In the genomic region with DNA sequence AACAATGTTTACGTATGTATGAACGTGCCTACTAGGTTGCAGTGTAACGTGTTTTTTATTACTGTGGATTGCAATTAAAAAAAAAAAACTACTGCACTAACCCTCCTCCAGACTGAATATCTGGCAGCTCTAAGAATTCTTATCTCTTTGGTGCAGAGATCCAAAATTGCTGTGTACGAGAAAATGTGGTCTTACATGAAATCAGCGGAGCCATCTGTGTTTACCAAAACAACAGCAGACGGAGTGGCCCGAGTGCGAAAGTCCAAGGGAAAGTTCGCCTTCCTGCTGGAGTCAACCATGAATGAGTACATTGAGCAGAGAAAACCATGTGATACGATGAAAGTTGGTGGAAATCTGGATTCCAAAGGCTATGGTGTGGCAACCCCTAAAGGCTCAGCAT, we compare ENCODE assay signal across 1 cellular context.
TF ChIP-seq lines count a peak whose summit lies in the region.

No MANE protein-coding gene starts in this region.

TF ChIP-seq in K562, 482 proteins besides CTCF, POLR2A, EP300 and RAD21 (continued from another document and continues in another):
- TF ChIP-seq, protein P1, sequence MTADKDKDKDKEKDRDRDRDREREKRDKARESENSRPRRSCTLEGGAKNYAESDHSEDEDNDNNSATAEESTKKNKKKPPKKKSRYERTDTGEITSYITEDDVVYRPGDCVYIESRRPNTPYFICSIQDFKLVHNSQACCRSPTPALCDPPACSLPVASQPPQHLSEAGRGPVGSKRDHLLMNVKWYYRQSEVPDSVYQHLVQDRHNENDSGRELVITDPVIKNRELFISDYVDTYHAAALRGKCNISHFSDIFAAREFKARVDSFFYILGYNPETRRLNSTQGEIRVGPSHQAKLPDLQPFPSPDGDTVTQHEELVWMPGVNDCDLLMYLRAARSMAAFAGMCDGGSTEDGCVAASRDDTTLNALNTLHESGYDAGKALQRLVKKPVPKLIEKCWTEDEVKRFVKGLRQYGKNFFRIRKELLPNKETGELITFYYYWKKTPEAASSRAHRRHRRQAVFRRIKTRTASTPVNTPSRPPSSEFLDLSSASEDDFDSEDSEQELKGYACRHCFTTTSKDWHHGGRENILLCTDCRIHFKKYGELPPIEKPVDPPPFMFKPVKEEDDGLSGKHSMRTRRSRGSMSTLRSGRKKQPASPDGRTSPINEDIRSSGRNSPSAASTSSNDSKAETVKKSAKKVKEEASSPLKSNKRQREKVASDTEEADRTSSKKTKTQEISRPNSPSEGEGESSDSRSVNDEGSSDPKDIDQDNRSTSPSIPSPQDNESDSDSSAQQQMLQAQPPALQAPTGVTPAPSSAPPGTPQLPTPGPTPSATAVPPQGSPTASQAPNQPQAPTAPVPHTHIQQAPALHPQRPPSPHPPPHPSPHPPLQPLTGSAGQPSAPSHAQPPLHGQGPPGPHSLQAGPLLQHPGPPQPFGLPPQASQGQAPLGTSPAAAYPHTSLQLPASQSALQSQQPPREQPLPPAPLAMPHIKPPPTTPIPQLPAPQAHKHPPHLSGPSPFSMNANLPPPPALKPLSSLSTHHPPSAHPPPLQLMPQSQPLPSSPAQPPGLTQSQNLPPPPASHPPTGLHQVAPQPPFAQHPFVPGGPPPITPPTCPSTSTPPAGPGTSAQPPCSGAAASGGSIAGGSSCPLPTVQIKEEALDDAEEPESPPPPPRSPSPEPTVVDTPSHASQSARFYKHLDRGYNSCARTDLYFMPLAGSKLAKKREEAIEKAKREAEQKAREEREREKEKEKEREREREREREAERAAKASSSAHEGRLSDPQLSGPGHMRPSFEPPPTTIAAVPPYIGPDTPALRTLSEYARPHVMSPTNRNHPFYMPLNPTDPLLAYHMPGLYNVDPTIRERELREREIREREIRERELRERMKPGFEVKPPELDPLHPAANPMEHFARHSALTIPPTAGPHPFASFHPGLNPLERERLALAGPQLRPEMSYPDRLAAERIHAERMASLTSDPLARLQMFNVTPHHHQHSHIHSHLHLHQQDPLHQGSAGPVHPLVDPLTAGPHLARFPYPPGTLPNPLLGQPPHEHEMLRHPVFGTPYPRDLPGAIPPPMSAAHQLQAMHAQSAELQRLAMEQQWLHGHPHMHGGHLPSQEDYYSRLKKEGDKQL (CRISPR knock-in tag; IDR thresholded peaks at IDR 0.05; ENCODE audit: borderline replicate concordance) = no peak
- peak; percentile 91 to 94 for TF ChIP-seq FOXA3 (CRISPR knock-in tag; conservative IDR thresholded peaks at IDR 0.05 in 1 of 2, IDR thresholded peaks at IDR 0.05 in 1 of 2)
- no peak for TF ChIP-seq CTBP1 (IDR thresholded peaks at IDR 0.05; ENCODE audit: borderline replicate concordance)
- no peak for TF ChIP-seq ZNF174 (CRISPR knock-in tag; IDR thresholded peaks at IDR 0.05)
- no peak for TF ChIP-seq ERF (CRISPR knock-in tag; IDR thresholded peaks at IDR 0.05)
- no peak for TF ChIP-seq ZKSCAN8 (CRISPR knock-in tag; IDR thresholded peaks at IDR 0.05)
- TF ChIP-seq SMC3 (conservative IDR thresholded peaks at IDR 0.05; ENCODE audit: insufficient read depth, low read depth, low read length) = no peak
- TF ChIP-seq TEAD1 (CRISPR knock-in tag; IDR thresholded peaks at IDR 0.05) = no peak
- peak; percentile 93 for TF ChIP-seq PML (IDR thresholded peaks at IDR 0.05; ENCODE audit: low read length)
- no peak for TF ChIP-seq NR3C1 (CRISPR knock-in tag; IDR thresholded peaks at IDR 0.05)
- TF ChIP-seq, protein P2, sequence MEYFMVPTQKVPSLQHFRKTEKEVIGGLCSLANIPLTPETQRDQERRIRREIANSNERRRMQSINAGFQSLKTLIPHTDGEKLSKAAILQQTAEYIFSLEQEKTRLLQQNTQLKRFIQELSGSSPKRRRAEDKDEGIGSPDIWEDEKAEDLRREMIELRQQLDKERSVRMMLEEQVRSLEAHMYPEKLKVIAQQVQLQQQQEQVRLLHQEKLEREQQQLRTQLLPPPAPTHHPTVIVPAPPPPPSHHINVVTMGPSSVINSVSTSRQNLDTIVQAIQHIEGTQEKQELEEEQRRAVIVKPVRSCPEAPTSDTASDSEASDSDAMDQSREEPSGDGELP (CRISPR knock-in tag; IDR thresholded peaks at IDR 0.05; ENCODE audit: borderline replicate concordance) = no peak
- TF ChIP-seq ZNF436 (CRISPR knock-in tag; IDR thresholded peaks at IDR 0.05) = no peak
- TF ChIP-seq HMG20B (CRISPR knock-in tag; IDR thresholded peaks at IDR 0.05) = no peak
- no peak for TF ChIP-seq BCLAF1 (IDR thresholded peaks at IDR 0.05; ENCODE audit: borderline replicate concordance in 1 of 2, control insufficient read depth in 1 of 2, low read depth in 2 of 2, low read length in 1 of 2)
- TF ChIP-seq CBFB (CRISPR knock-in tag; IDR thresholded peaks at IDR 0.05) = no peak
- no peak for TF ChIP-seq ZNF583 (CRISPR knock-in tag; IDR thresholded peaks at IDR 0.05)
- no peak for TF ChIP-seq XRCC4 (IDR thresholded peaks at IDR 0.05; ENCODE audit: extremely low read depth, insufficient read depth, insufficient read length)
- peak; percentile 89 for TF ChIP-seq POLR2AphosphoS5 (IDR thresholded peaks at IDR 0.05; ENCODE audit: control insufficient read depth, insufficient read depth, low read depth, low read length)
- 0 out of 2 replicates have a peak, but pooled peaks have one; percentile 23 for TF ChIP-seq KHSRP (IDR thresholded peaks at IDR 0.05)
- no peak for TF ChIP-seq IRF2 (CRISPR knock-in tag; IDR thresholded peaks at IDR 0.05)
- TF ChIP-seq, protein P3, sequence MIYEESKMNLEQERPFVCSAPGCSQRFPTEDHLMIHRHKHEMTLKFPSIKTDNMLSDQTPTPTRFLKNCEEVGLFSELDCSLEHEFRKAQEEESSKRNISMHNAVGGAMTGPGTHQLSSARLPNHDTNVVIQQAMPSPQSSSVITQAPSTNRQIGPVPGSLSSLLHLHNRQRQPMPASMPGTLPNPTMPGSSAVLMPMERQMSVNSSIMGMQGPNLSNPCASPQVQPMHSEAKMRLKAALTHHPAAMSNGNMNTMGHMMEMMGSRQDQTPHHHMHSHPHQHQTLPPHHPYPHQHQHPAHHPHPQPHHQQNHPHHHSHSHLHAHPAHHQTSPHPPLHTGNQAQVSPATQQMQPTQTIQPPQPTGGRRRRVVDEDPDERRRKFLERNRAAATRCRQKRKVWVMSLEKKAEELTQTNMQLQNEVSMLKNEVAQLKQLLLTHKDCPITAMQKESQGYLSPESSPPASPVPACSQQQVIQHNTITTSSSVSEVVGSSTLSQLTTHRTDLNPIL (CRISPR knock-in tag; IDR thresholded peaks at IDR 0.05) = no peak
- TF ChIP-seq MAFK (IDR thresholded peaks at IDR 0.05; ENCODE audit: low read length) = peak; percentile 72; the same call in 1 of the 2 replicates
- TF ChIP-seq RBM22 (IDR thresholded peaks at IDR 0.05; ENCODE audit: low read depth, low read length, poor library complexity, severe bottlenecking) = no peak
- TF ChIP-seq FOXJ3 (CRISPR knock-in tag; IDR thresholded peaks at IDR 0.05) = no peak
- TF ChIP-seq MTA1 (IDR thresholded peaks at IDR 0.05; ENCODE audit: borderline replicate concordance) = no peak
- TF ChIP-seq ELF1 (tag; IDR thresholded peaks at IDR 0.05) = no peak
- no peak for TF ChIP-seq SETDB1 (IDR thresholded peaks at IDR 0.05; ENCODE audit: low read length)
- TF ChIP-seq, protein P4, sequence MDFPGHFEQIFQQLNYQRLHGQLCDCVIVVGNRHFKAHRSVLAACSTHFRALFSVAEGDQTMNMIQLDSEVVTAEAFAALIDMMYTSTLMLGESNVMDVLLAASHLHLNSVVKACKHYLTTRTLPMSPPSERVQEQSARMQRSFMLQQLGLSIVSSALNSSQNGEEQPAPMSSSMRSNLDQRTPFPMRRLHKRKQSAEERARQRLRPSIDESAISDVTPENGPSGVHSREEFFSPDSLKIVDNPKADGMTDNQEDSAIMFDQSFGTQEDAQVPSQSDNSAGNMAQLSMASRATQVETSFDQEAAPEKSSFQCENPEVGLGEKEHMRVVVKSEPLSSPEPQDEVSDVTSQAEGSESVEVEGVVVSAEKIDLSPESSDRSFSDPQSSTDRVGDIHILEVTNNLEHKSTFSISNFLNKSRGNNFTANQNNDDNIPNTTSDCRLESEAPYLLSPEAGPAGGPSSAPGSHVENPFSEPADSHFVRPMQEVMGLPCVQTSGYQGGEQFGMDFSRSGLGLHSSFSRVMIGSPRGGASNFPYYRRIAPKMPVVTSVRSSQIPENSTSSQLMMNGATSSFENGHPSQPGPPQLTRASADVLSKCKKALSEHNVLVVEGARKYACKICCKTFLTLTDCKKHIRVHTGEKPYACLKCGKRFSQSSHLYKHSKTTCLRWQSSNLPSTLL (IDR thresholded peaks at IDR 0.05) = no peak
- TF ChIP-seq, protein P5, sequence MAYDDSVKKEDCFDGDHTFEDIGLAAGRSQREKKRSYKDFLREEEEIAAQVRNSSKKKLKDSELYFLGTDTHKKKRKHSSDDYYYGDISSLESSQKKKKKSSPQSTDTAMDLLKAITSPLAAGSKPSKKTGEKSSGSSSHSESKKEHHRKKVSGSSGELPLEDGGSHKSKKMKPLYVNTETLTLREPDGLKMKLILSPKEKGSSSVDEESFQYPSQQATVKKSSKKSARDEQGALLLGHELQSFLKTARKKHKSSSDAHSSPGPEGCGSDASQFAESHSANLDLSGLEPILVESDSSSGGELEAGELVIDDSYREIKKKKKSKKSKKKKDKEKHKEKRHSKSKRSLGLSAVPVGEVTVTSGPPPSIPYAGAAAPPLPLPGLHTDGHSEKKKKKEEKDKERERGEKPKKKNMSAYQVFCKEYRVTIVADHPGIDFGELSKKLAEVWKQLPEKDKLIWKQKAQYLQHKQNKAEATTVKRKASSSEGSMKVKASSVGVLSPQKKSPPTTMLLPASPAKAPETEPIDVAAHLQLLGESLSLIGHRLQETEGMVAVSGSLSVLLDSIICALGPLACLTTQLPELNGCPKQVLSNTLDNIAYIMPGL (CRISPR knock-in tag; IDR thresholded peaks at IDR 0.05) = no peak
- TF ChIP-seq SMAD3 (CRISPR knock-in tag; conservative IDR thresholded peaks at IDR 0.05) = no peak
- no peak for TF ChIP-seq HNRNPLL (IDR thresholded peaks at IDR 0.05; ENCODE audit: low read depth, low read length, poor library complexity, severe bottlenecking)
- no peak for TF ChIP-seq ARHGAP35 (IDR thresholded peaks at IDR 0.05; ENCODE audit: partially characterized antibody)
- peak; percentile 73 for TF ChIP-seq GATA2 (CRISPR knock-in tag; IDR thresholded peaks at IDR 0.05)
- TF ChIP-seq ZKSCAN1 (IDR thresholded peaks at IDR 0.05; ENCODE audit: low read depth, low read length) = no peak
- TF ChIP-seq SMARCA4 (IDR thresholded peaks at IDR 0.05) = peak; percentile 94
- no peak for TF ChIP-seq ZNF740 (CRISPR knock-in tag; IDR thresholded peaks at IDR 0.05)
- TF ChIP-seq ZNF740 (tag; IDR thresholded peaks at IDR 0.05) = no peak
- no peak for TF ChIP-seq ZNF23 (CRISPR knock-in tag; IDR thresholded peaks at IDR 0.05)
- no peak for TF ChIP-seq MLX (CRISPR knock-in tag; conservative IDR thresholded peaks at IDR 0.05)
- TF ChIP-seq, protein P6, sequence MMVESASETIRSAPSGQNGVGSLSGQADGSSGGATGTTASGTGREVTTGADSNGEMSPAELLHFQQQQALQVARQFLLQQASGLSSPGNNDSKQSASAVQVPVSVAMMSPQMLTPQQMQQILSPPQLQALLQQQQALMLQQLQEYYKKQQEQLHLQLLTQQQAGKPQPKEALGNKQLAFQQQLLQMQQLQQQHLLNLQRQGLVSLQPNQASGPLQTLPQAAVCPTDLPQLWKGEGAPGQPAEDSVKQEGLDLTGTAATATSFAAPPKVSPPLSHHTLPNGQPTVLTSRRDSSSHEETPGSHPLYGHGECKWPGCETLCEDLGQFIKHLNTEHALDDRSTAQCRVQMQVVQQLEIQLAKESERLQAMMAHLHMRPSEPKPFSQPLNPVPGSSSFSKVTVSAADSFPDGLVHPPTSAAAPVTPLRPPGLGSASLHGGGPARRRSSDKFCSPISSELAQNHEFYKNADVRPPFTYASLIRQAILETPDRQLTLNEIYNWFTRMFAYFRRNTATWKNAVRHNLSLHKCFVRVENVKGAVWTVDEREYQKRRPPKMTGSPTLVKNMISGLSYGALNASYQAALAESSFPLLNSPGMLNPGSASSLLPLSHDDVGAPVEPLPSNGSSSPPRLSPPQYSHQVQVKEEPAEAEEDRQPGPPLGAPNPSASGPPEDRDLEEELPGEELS (CRISPR knock-in tag; IDR thresholded peaks at IDR 0.05; ENCODE audit: borderline replicate concordance) = no peak
- TF ChIP-seq ZNF445 (CRISPR knock-in tag; IDR thresholded peaks at IDR 0.05; ENCODE audit: low read depth) = no peak
- peak; percentile 83 to 84 for TF ChIP-seq TRIM24 (IDR thresholded peaks at IDR 0.05)
